10 cellular contexts compared by ENCODE assay signal in genomic region chr1:1360511-1361169, GRCh38. TPM values are rescaled to one million over a fixed set of nuclear protein-coding genes. Genes with fewer than 3 reads are reported as not detected.
DNase-seq lines count a peak whose midpoint lies in the region; ATAC-seq and TF ChIP-seq lines count a peak whose summit lies in the region.
"Had no signal": no experiment of that assay in that cellular context is flagged by ENCODE, and none has a peak within 500 bp of the region (broad histone marks: within the 10 kb centered on the region; RNA-seq: fewer than 3 reads in every experiment).

No MANE protein-coding gene starts in this region.

- DNase-seq in A172 (ENCODE audit: low spot score), result peak; percentile 90
- peak; percentile 78 to 91 for DNase-seq in PC-9
- peak; percentile 47 for DNase-seq in epithelial cell of proximal tubule (ENCODE audit: low read depth)
- no peak for DNase-seq in activated naive CD4-positive, alpha-beta T cell treated with anti-CD3 and anti-CD28 coated beads for 36 hours
- no peak for DNase-seq in activated gamma-delta T cell (lab: John Stamatoyannopoulos, UW)
- no peak for DNase-seq in immature natural killer cell
- DNase-seq: stimulated activated CD4-positive, alpha-beta T cell treated with anti-CD3 and anti-CD28 coated beads, Interleukin-12 subunit alpha, Interleukin-12 subunit beta, amount 100 ng/mL, for 4 hours had no signal

- ATAC-seq in GM19395 (IDR thresholded peaks at IDR 0.05; ENCODE audit: unreplicated experiment), result no peak

- peak overlapping the region; percentile 62 for H3K4me2 ChIP-seq in PC-9

- H3K27me3 Mint-ChIP-seq in activated naive CD4-positive, alpha-beta T cell treated with anti-CD3 and anti-CD28 coated beads for 36 hours (ENCODE audit: low read depth), result peaks cover 3% of the 10 kb centered on the region
- peaks cover 2 to 5% (median 5%) of the 10 kb centered on the region in 3 donors for H3K27me3 Mint-ChIP-seq in immature natural killer cell (ENCODE audit: low read depth in 3 of 3)

- intact Hi-C loops in PC-9 (cut with micrococcal nuclease; ENCODE audit: unreplicated experiment), result no loop called here
- intact Hi-C loops in activated naive CD4-positive, alpha-beta T cell treated with anti-CD3 and anti-CD28 coated beads for 36 hours (cut with micrococcal nuclease), result no loop called here

- H3K79me2 ChIP-seq in PC-9 (ENCODE audit: low read depth), result no peaks in the 10 kb centered on the region

- H3K4me3 ChIP-seq in PC-9 (no peak overlapping the region), epithelial cell of proximal tubule (ENCODE audit: low read depth, low read length) (no peak overlapping the region), muscle layer of duodenum (ENCODE audit: low read depth in 1 of 2, low read length in 2 of 2) (no peak overlapping the region)

- H4K20me1 ChIP-seq in PC-9 (ENCODE audit: insufficient read depth), result no peaks in the 10 kb centered on the region

- POLR2A ChIA-PET in PC-9 (lab: Charles Lee; ENCODE audit: unreplicated experiment), result interaction anchor here (0.6 to 0.8 kb wide), 2 partner anchors 14 to 77 kb away, joined by 4 to 8 read pairs; partner anchors contain the start of gene AURKAIP1

- peaks cover 14% of the 10 kb centered on the region for H3K4me1 Mint-ChIP-seq in activated naive CD4-positive, alpha-beta T cell treated with anti-CD3 and anti-CD28 coated beads for 36 hours (ENCODE audit: low read depth)
- H3K4me1 Mint-ChIP-seq in immature natural killer cell, result no peaks in the 10 kb centered on the region

- H3K27me3 ChIP-seq in PC-9 (ENCODE audit: insufficient read depth, low read depth), result no peaks in the 10 kb centered on the region
- H3K27me3 ChIP-seq in muscle layer of duodenum (ENCODE audit: low read depth, low read length), result no peaks in the 10 kb centered on the region

- H3K27ac ChIP-seq in PC-9 (peak overlapping the region; percentile 24; the same call in 1 of the 2 replicates), muscle layer of duodenum (ENCODE audit: low read length) (peak overlapping the region; percentile 8)

- peaks cover 29% of the 10 kb centered on the region; the same call in 1 of the 2 replicates for H3F3A ChIP-seq in PC-9 (ENCODE audit: insufficient read depth, low read depth)

- H2AFZ ChIP-seq in PC-9, result no peak overlapping the region

- H3K36me3 ChIP-seq in PC-9 (ENCODE audit: low read depth), result no peaks in the 10 kb centered on the region
- no peaks in the 10 kb centered on the region for H3K36me3 ChIP-seq in muscle layer of duodenum (ENCODE audit: control insufficient read depth in 1 of 2, insufficient read depth in 2 of 2, low read length in 2 of 2)

- no peak overlapping the region for H3K27ac Mint-ChIP-seq in activated naive CD4-positive, alpha-beta T cell treated with anti-CD3 and anti-CD28 coated beads for 36 hours
- H3K27ac Mint-ChIP-seq in immature natural killer cell, result no peak overlapping the region
- H3K27ac Mint-ChIP-seq: B cell had no signal

- TF ChIP-seq CTCF in PC-9 (conservative IDR thresholded peaks at IDR 0.05), result no peak
- TF ChIP-seq CTCF in epithelial cell of proximal tubule (conservative IDR thresholded peaks at IDR 0.05; ENCODE audit: low read depth, low read length), result no peak

- H3K36me3 Mint-ChIP-seq in activated naive CD4-positive, alpha-beta T cell treated with anti-CD3 and anti-CD28 coated beads for 36 hours (ENCODE audit: low read depth), result no peaks in the 10 kb centered on the region
- H3K36me3 Mint-ChIP-seq in immature natural killer cell, result no peaks in the 10 kb centered on the region

- no peak overlapping the region for H3K4me3 Mint-ChIP-seq in activated naive CD4-positive, alpha-beta T cell treated with anti-CD3 and anti-CD28 coated beads for 36 hours
- no peak overlapping the region for H3K4me3 Mint-ChIP-seq in immature natural killer cell
- H3K4me3 Mint-ChIP-seq: B cell had no signal

- CTCF ChIA-PET in PC-9 (lab: Charles Lee), result no interaction called here
- CTCF ChIA-PET in activated naive CD4-positive, alpha-beta T cell treated with anti-CD3 and anti-CD28 coated beads for 36 hours (lab: Charles Lee), result no interaction called here

- H3K9me3 ChIP-seq in PC-9 (ENCODE audit: insufficient read depth, low read depth) (no peaks in the 10 kb centered on the region), muscle layer of duodenum (ENCODE audit: control insufficient read depth in 1 of 2, low read length in 2 of 2) (no peaks in the 10 kb centered on the region)

- H3K9me2 ChIP-seq in PC-9 (ENCODE audit: insufficient read depth), result no peaks in the 10 kb centered on the region

- H3K4me1 ChIP-seq in PC-9 (replicated peaks; ENCODE audit: insufficient read depth) (peaks cover 34% of the 10 kb centered on the region), muscle layer of duodenum (ENCODE audit: control insufficient read depth in 1 of 2, insufficient read depth in 2 of 2, low read length in 2 of 2) (peaks cover 6 to 40% of the 10 kb centered on the region in 2 donors)

- H3K9me3 Mint-ChIP-seq in activated naive CD4-positive, alpha-beta T cell treated with anti-CD3 and anti-CD28 coated beads for 36 hours, result no peaks in the 10 kb centered on the region
- no peaks in the 10 kb centered on the region for H3K9me3 Mint-ChIP-seq in immature natural killer cell

- no TSS peak for BruUV-seq in PC-9 (replicated peaks; lab: Mats Ljungman, UMichigan)

RNA-seq across cellular contexts. Expression of gene MXRA8, which starts 2.3 kb away (rescaled TPM):
- 0.24 TPM in 1 of 2 replicates, not detected in the other for total RNA-seq in A172 (2014; rRNA removed; shearing (Covaris generic))
- total RNA-seq in PC-9 (2021), result 0.55 and 0.80 TPM in 2 replicates
- total RNA-seq in epithelial cell of proximal tubule, result 43.2 and 137 TPM in 2 replicates
- total RNA-seq in activated naive CD4-positive, alpha-beta T cell treated with anti-CD3 and anti-CD28 coated beads for 36 hours, result under 1 TPM; 0.54 to 0.57 TPM
- polyA plus RNA-seq in immature natural killer cell, result not detected
- total RNA-seq: B cell had no signal

RNA-seq across cellular contexts. Expression of gene DVL1, which starts 11.4 kb away (rescaled TPM):
- 47.7 and 58.2 TPM in 2 replicates for total RNA-seq in A172 (2014; rRNA removed; shearing (Covaris generic))
- total RNA-seq in PC-9 (2021) (95.8 and 98.4 TPM in 2 replicates), epithelial cell of proximal tubule (78.6 and 113 TPM in 2 replicates)
- 10 to 100 TPM; 33.4 to 35.0 TPM for total RNA-seq in activated naive CD4-positive, alpha-beta T cell treated with anti-CD3 and anti-CD28 coated beads for 36 hours
- polyA plus RNA-seq in immature natural killer cell, result 1 to 10 TPM in 2 of 3 donors, under 1 TPM in 1; 0.78 to 1.5 (median 1.4) TPM

RNA-seq across cellular contexts. Expression of gene AURKAIP1, which starts 14.4 kb away (rescaled TPM):
- 120 and 123 TPM in 2 replicates for total RNA-seq in A172 (2014; rRNA removed; shearing (Covaris generic))
- 164 and 210 TPM in 2 replicates for total RNA-seq in PC-9 (2021)
- 258 and 347 TPM in 2 replicates for total RNA-seq in epithelial cell of proximal tubule
- total RNA-seq in activated naive CD4-positive, alpha-beta T cell treated with anti-CD3 and anti-CD28 coated beads for 36 hours, result 100 to 1,000 TPM; 108 TPM
- 100 to 1,000 TPM; 168 to 216 (median 190) TPM for polyA plus RNA-seq in immature natural killer cell

RNA-seq across cellular contexts. Expression of gene TAS1R3, which starts 29.6 kb away (rescaled TPM):
- 0.22 and 0.33 TPM in 2 replicates for total RNA-seq in A172 (2014; rRNA removed; shearing (Covaris generic))
- total RNA-seq in PC-9 (2021) (0.57 and 1.2 TPM in 2 replicates), epithelial cell of proximal tubule (not detected in 2 replicates)
- under 1 TPM; 0.10 to 0.14 TPM for total RNA-seq in activated naive CD4-positive, alpha-beta T cell treated with anti-CD3 and anti-CD28 coated beads for 36 hours
- polyA plus RNA-seq in immature natural killer cell, result under 1 TPM in 1 of 3 donors, not detected in 2; 0.08 TPM

RNA-seq across cellular contexts. Expression of gene CPTP, which starts 36.0 kb away (rescaled TPM):
- total RNA-seq in A172 (2014; rRNA removed; shearing (Covaris generic)), result 17.0 and 19.5 TPM in 2 replicates
- total RNA-seq in PC-9 (2021), result 33.7 and 37.0 TPM in 2 replicates
- total RNA-seq in epithelial cell of proximal tubule, result 40.1 and 42.4 TPM in 2 replicates
- 1 to 10 TPM; 5.6 to 5.7 TPM for total RNA-seq in activated naive CD4-positive, alpha-beta T cell treated with anti-CD3 and anti-CD28 coated beads for 36 hours
- polyA plus RNA-seq in immature natural killer cell, result 10 to 100 TPM in 2 of 3 donors, 1 to 10 TPM in 1; 9.2 to 23.7 (median 10.5) TPM

Comparison
In these comparisons a context has a peak if more than half of its experiments do, and no peak if none do; other contexts are left out.
1. DNase-seq: peak in A172 (single experiment), PC-9 (2 of 2) and epithelial cell of proximal tubule (single experiment); none in activated naive CD4-positive, alpha-beta T cell treated with anti-CD3 and anti-CD28 coated beads for 36 hours (single experiment), activated gamma-delta T cell (single experiment) and immature natural killer cell (0 of 3).
2. RNA of gene MXRA8, which starts 2.3 kb away (total RNA-seq): 43.2 to 137 TPM in epithelial cell of proximal tubule; 0.54 to 0.57 TPM in activated naive CD4-positive, alpha-beta T cell treated with anti-CD3 and anti-CD28 coated beads for 36 hours, 0.55 to 0.80 TPM in PC-9 and 0.24 TPM in A172; every median in the first group is over 10 times any median in the second.